9 cellular contexts compared by ENCODE assay signal in genomic region chr5:146947181-146947941, GRCh38.
A peak's percentile ranks its signal among the peaks of the same experiment; 100 is the strongest.
DNase-seq lines count a peak whose midpoint lies in the region; ATAC-seq and TF ChIP-seq lines count a peak whose summit lies in the region.
"Had no signal": no experiment of that assay in that cellular context is flagged by ENCODE, and none has a peak within 500 bp of the region (broad histone marks: within the 10 kb centered on the region; RNA-seq: fewer than 3 reads in every experiment).

No MANE protein-coding gene starts in this region.

- H3K36me3 Mint-ChIP-seq in Caco-2 (ENCODE audit: insufficient read depth, unreplicated experiment), result no peaks in the 10 kb centered on the region
- H3K36me3 Mint-ChIP-seq in endothelial cell (ENCODE audit: low read depth, unreplicated experiment), result no peaks in the 10 kb centered on the region

- ATAC-seq in GM19351 (IDR thresholded peaks at IDR 0.05; ENCODE audit: unreplicated experiment) (peak; percentile 72), upper lobe of right lung (no peak), GM19452 (IDR thresholded peaks at IDR 0.05; ENCODE audit: unreplicated experiment) (no peak), GM18909 (IDR thresholded peaks at IDR 0.05; ENCODE audit: poor library complexity, unreplicated experiment) (no peak)
- ATAC-seq: stimulated activated naive CD8-positive, alpha-beta T cell treated with anti-CD3 and anti-CD28 coated beads, Interleukin-15, amount 100 ng/mL, for 72 hours had no signal

- H3K9me3 Mint-ChIP-seq in Caco-2 (ENCODE audit: unreplicated experiment) (no peaks in the 10 kb centered on the region), endothelial cell (ENCODE audit: unreplicated experiment) (no peaks in the 10 kb centered on the region)
- H3K9me3 Mint-ChIP-seq: stimulated activated naive CD8-positive, alpha-beta T cell treated with anti-CD3 and anti-CD28 coated beads, Interleukin-15, amount 100 ng/mL, for 72 hours had no signal

- H3K4me1 Mint-ChIP-seq in Caco-2 (ENCODE audit: low read depth, unreplicated experiment), result no peaks in the 10 kb centered on the region
- no peaks in the 10 kb centered on the region for H3K4me1 Mint-ChIP-seq in endothelial cell (ENCODE audit: unreplicated experiment)
- H3K4me1 Mint-ChIP-seq: stimulated activated naive CD8-positive, alpha-beta T cell treated with anti-CD3 and anti-CD28 coated beads, Interleukin-15, amount 100 ng/mL, for 72 hours had no signal

- TF ChIP-seq CTCF in Caco-2 (IDR thresholded peaks at IDR 0.05; ENCODE audit: insufficient read depth in 1 of 2, low read depth in 1 of 2, low read length in 1 of 2, severe bottlenecking in 1 of 2, unreplicated experiment in 1 of 2), result peak; percentile 54 to 61
- peak; percentile 59 for TF ChIP-seq CTCF in endothelial cell (IDR thresholded peaks at IDR 0.05; ENCODE audit: unreplicated experiment)
- TF ChIP-seq CTCF in upper lobe of right lung (IDR thresholded peaks at IDR 0.05), result peak; percentile 14

- H3K27ac Mint-ChIP-seq in Caco-2 (ENCODE audit: unreplicated experiment) (no peak overlapping the region), endothelial cell (ENCODE audit: unreplicated experiment) (no peak overlapping the region)
- H3K27ac Mint-ChIP-seq: stimulated activated naive CD8-positive, alpha-beta T cell treated with anti-CD3 and anti-CD28 coated beads, Interleukin-15, amount 100 ng/mL, for 72 hours had no signal

- no TSS peak for BruUV-seq in Caco-2 (replicated peaks; lab: Mats Ljungman, UMichigan)

- H3K36me3 ChIP-seq in Caco-2 (ENCODE audit: control insufficient read depth, insufficient read depth, low read length), result no peaks in the 10 kb centered on the region
- H3K36me3 ChIP-seq in upper lobe of right lung, result no peaks in the 10 kb centered on the region
- no peaks in the 10 kb centered on the region for H3K36me3 ChIP-seq in effector memory CD4-positive, alpha-beta T cell (ENCODE audit: control insufficient read depth, insufficient read depth, low read length)

- H3K27me3 Mint-ChIP-seq in Caco-2 (ENCODE audit: insufficient read depth, unreplicated experiment), result no peaks in the 10 kb centered on the region
- no peaks in the 10 kb centered on the region for H3K27me3 Mint-ChIP-seq in endothelial cell (ENCODE audit: unreplicated experiment)
- H3K27me3 Mint-ChIP-seq: stimulated activated naive CD8-positive, alpha-beta T cell treated with anti-CD3 and anti-CD28 coated beads, Interleukin-15, amount 100 ng/mL, for 72 hours had no signal

- CTCF ChIA-PET in Caco-2 (lab: Charles Lee), result interaction anchor here (0.6 to 0.8 kb wide), 3 partner anchors 15 to 241 kb away, joined by 3 read pairs; no protein-coding TSS in a partner anchor

- H3K27me3 ChIP-seq in Caco-2 (replicated peaks; ENCODE audit: control insufficient read depth, insufficient read depth, low read length), result no peaks in the 10 kb centered on the region
- H3K27me3 ChIP-seq in upper lobe of right lung, result no peaks in the 10 kb centered on the region
- no peaks in the 10 kb centered on the region for H3K27me3 ChIP-seq in effector memory CD4-positive, alpha-beta T cell (replicated peaks; ENCODE audit: control insufficient read depth, insufficient read depth, low read length, poor library complexity, severe bottlenecking)

- intact Hi-C loops in Caco-2 (cut with micrococcal nuclease; ENCODE audit: unreplicated experiment), result loop anchor here (1.0 to 5.0 kb wide), 5 partner anchors 70 to 405 kb away; partner anchors contain the start of gene PPP2R2B
- intact Hi-C loops in upper lobe of right lung (cut with DNase I), result no loop called here

- H3K9me3 ChIP-seq in Caco-2 (no peaks in the 10 kb centered on the region), upper lobe of right lung (no peaks in the 10 kb centered on the region)
- no peaks in the 10 kb centered on the region for H3K9me3 ChIP-seq in effector memory CD4-positive, alpha-beta T cell (ENCODE audit: control insufficient read depth, low read length)

- H3K4me3 ChIP-seq in Caco-2 (ENCODE audit: low read depth, low read length) (no peak overlapping the region), upper lobe of right lung (no peak overlapping the region)
- no peak overlapping the region for H3K4me3 ChIP-seq in effector memory CD4-positive, alpha-beta T cell (ENCODE audit: insufficient read depth, low read depth, low read length, poor library complexity, severe bottlenecking)

- POLR2A ChIA-PET in Caco-2 (lab: Charles Lee), result no interaction called here

- no peak overlapping the region for H3K4me3 Mint-ChIP-seq in Caco-2 (ENCODE audit: unreplicated experiment)
- H3K4me3 Mint-ChIP-seq in endothelial cell (ENCODE audit: unreplicated experiment), result no peak overlapping the region
- H3K4me3 Mint-ChIP-seq: stimulated activated naive CD8-positive, alpha-beta T cell treated with anti-CD3 and anti-CD28 coated beads, Interleukin-15, amount 100 ng/mL, for 72 hours had no signal

- DNase-seq in Caco-2, result peak; percentile 43 to 57
- peak; percentile 71 to 87 for DNase-seq in NCI-H446 (lab: John Stamatoyannopoulos, UW)
- DNase-seq in endothelial cell (ENCODE audit: low spot score), result peak; percentile 39
- DNase-seq in upper lobe of right lung, result no peak
- DNase-seq in effector memory CD4-positive, alpha-beta T cell, result no peak

- no peak overlapping the region for H3K27ac ChIP-seq in upper lobe of right lung
- no peak overlapping the region for H3K27ac ChIP-seq in effector memory CD4-positive, alpha-beta T cell (ENCODE audit: insufficient read depth, low read length, poor library complexity, severe bottlenecking)

- H3K4me1 ChIP-seq in Caco-2, result no peaks in the 10 kb centered on the region
- no peaks in the 10 kb centered on the region for H3K4me1 ChIP-seq in upper lobe of right lung
- no peaks in the 10 kb centered on the region for H3K4me1 ChIP-seq in effector memory CD4-positive, alpha-beta T cell (ENCODE audit: control insufficient read depth, insufficient read depth, low read length, poor library complexity, severe bottlenecking)

Comparison
In these comparisons a context has a peak if more than half of its experiments do, and no peak if none do; other contexts are left out.
1. DNase-seq: peak in Caco-2 (2 of 2), NCI-H446 (2 of 2) and endothelial cell (single experiment); none in upper lobe of right lung (single experiment) and effector memory CD4-positive, alpha-beta T cell (0 of 3).
2. Peak in every context shown above with its lines, with median percentiles within 50 percentile points of each other: CTCF ChIP-seq.